In genomic region chr4:88409789-88410188, GRCh38 we compare ENCODE assay signal across 6 cellular contexts.
"Had no signal": no experiment of that assay in that cellular context is flagged by ENCODE, and none has a peak within 500 bp of the region (broad histone marks: within the 10 kb centered on the region; RNA-seq: fewer than 3 reads in every experiment).

No MANE protein-coding gene starts in this region.

- H3K27me3 Mint-ChIP-seq: IgD-negative memory B cell had no signal

- H3K27ac Mint-ChIP-seq: GM23338, H9, IgD-negative memory B cell had no signal

- H3K9me3 Mint-ChIP-seq: GM23338, H9, IgD-negative memory B cell had no signal

- DNase-seq: H9, HCEC 1CT, KBM-7 had no signal

- H3K4me1 Mint-ChIP-seq: IgD-negative memory B cell had no signal

- H3K4me3 Mint-ChIP-seq: GM23338, H9, IgD-negative memory B cell had no signal

- H3K9ac ChIP-seq: KMS-11 had no signal

- ATAC-seq: GM23338 had no signal

- H3K27ac ChIP-seq: KMS-11 had no signal

- H3K4me3 ChIP-seq: GM23338 had no signal
